ENCODE assay signal across 7 cellular contexts in the genomic region with DNA sequence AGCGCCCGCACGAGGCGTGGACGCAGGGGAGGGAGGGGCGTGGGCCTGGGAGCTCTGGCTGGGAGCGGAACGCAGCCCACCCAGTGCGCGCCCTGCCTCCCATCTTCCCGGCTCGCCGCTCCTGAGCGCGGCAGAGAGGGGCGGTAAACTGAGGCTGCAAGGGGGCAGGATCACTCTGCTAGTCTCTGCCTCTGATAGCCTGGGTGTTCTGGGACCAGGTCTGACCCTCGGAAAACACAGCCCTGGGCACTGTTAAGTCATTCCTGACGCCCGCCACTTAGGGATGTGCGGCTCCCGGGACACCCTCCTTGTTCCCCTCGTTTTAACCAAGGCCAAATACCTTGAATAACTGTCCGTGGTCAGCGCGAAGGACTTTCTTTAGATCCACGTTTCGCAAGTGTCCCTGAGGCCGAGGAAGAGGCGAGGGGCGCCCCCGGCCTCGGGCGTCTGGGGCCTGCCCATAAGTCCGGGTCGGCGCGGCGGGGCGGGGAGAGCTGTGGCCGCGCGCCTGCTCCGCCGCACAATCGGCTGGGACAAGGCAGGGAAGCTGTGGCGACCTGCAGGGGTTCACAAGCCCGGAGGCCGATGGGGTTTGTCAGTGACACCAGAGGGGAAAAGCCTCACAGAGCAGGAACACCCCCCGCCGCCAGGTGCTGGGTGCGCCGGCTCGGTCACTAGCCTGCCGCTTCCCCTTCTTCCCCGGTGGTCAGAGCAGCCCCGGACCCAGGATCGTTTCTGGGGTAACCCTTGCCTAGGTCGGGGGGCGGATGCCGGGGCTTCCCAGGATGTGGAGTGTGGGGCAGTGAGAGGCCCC. TPM values are rescaled to one million over a fixed set of nuclear protein-coding genes. Genes with fewer than 3 reads are reported as not detected.
A peak's percentile ranks its signal among the peaks of the same experiment; 100 is the strongest.
DNase-seq lines count a peak whose midpoint lies in the region; ATAC-seq lines count a peak whose summit lies in the region.

No MANE protein-coding gene starts in this region.

- ATAC-seq in left colon (peak; percentile 23), GM21825 (IDR thresholded peaks at IDR 0.05; ENCODE audit: unreplicated experiment) (no peak)

- no peak overlapping the region for H3K27ac ChIP-seq in HUES6 (ENCODE audit: low read depth, low read length)

- H3K4me1 ChIP-seq in HUES6 (ENCODE audit: control insufficient read depth, insufficient read depth, low read length): peaks cover 28% of the 10 kb centered on the region

- no peak overlapping the region for H3K27ac Mint-ChIP-seq in stimulated activated naive CD8-positive, alpha-beta T cell treated with anti-CD3 and anti-CD28 coated beads, Interleukin-15, Interleukin-2, amounts not matched to agents 100 ng/mL and 50 ng/mL, for 24 hours

- no peaks in the 10 kb centered on the region for H3K9me3 ChIP-seq in HUES6 (ENCODE audit: control insufficient read depth, insufficient read depth, low read depth, low read length)

- peaks cover 32% of the 10 kb centered on the region for H3K4me1 Mint-ChIP-seq in stimulated activated naive CD8-positive, alpha-beta T cell treated with anti-CD3 and anti-CD28 coated beads, Interleukin-15, Interleukin-2, amounts not matched to agents 100 ng/mL and 50 ng/mL, for 24 hours (ENCODE audit: low read depth)

- peaks cover 3% of the 10 kb centered on the region for H3K9me3 Mint-ChIP-seq in stimulated activated naive CD8-positive, alpha-beta T cell treated with anti-CD3 and anti-CD28 coated beads, Interleukin-15, Interleukin-2, amounts not matched to agents 100 ng/mL and 50 ng/mL, for 24 hours

- intact Hi-C loops in left colon (cut with DNase I, micrococcal nuclease): no loop called here

- DNase-seq in activated naive CD4-positive, alpha-beta T cell treated with Interleukin-2 at 50 U/mL for 16 hours: peak; percentile 49
- DNase-seq in left colon (peak in 1 of 2 donors; percentile 55), KG1 (lab: John Stamatoyannopoulos, UW) (no peak)
- no peak for DNase-seq in NK-92 treated with Interleukin-12 subunit alpha and Interleukin-12 subunit beta, amount 100 ng/mL, for 24 hours (lab: John Stamatoyannopoulos, UW)

- H3K9ac ChIP-seq in HUES6 (ENCODE audit: low read length): no peak overlapping the region

- H3K36me3 Mint-ChIP-seq in stimulated activated naive CD8-positive, alpha-beta T cell treated with anti-CD3 and anti-CD28 coated beads, Interleukin-15, Interleukin-2, amounts not matched to agents 100 ng/mL and 50 ng/mL, for 24 hours (ENCODE audit: low read depth): peaks cover 3% of the 10 kb centered on the region

- H3K36me3 ChIP-seq in HUES6 (ENCODE audit: control insufficient read depth, insufficient read depth, low read length): no peaks in the 10 kb centered on the region

- H3K4me3 Mint-ChIP-seq in stimulated activated naive CD8-positive, alpha-beta T cell treated with anti-CD3 and anti-CD28 coated beads, Interleukin-15, Interleukin-2, amounts not matched to agents 100 ng/mL and 50 ng/mL, for 24 hours: peak overlapping the region; percentile 65

- H3K4me3 ChIP-seq in HUES6 (ENCODE audit: low read depth, low read length): peak overlapping the region; percentile 41

- H3K27me3 Mint-ChIP-seq in stimulated activated naive CD8-positive, alpha-beta T cell treated with anti-CD3 and anti-CD28 coated beads, Interleukin-15, Interleukin-2, amounts not matched to agents 100 ng/mL and 50 ng/mL, for 24 hours: peaks cover 58% of the 10 kb centered on the region

- peaks cover 98% of the 10 kb centered on the region for H3K27me3 ChIP-seq in HUES6 (ENCODE audit: control insufficient read depth, insufficient read depth, low read length)

RNA-seq across cellular contexts. Expression of gene ITPKA, which starts 1.5 kb away (rescaled TPM):
- total RNA-seq in left colon: 10 to 100 TPM; 46.4 to 50.9 TPM

RNA-seq across cellular contexts. Expression of gene LTK, which starts 18.5 kb away (rescaled TPM):
- 10 to 100 TPM; 12.0 to 18.7 TPM for total RNA-seq in left colon

RNA-seq across cellular contexts. Expression of gene RPAP1, which starts 48.9 kb away (rescaled TPM):
- 10 to 100 TPM; 20.5 to 26.1 TPM for total RNA-seq in left colon
